In genomic region chr1:173224280-173224886, GRCh38 we compare ENCODE assay signal across 23 cellular contexts. TPM values are rescaled to one million over a fixed set of nuclear protein-coding genes. Genes with fewer than 3 reads are reported as not detected.
A peak's percentile ranks its signal among the peaks of the same experiment; 100 is the strongest.
DNase-seq lines count a peak whose midpoint lies in the region; ATAC-seq and TF ChIP-seq lines count a peak whose summit lies in the region.
"Had no signal": no experiment of that assay in that cellular context is flagged by ENCODE, and none has a peak within 500 bp of the region (broad histone marks: within the 10 kb centered on the region; RNA-seq: fewer than 3 reads in every experiment).

No MANE protein-coding gene starts in this region.

- CTCF ChIA-PET in A673 (lab: Charles Lee), result interaction anchor here (0.6 kb wide), 1 partner anchor 30 kb away, joined by 3 read pairs; no protein-coding TSS in a partner anchor
- CTCF ChIA-PET in T-cell (lab: Charles Lee), result no interaction called here

- H3K4me3 Mint-ChIP-seq in T-cell, result no peak overlapping the region
- H3K4me3 Mint-ChIP-seq: memory B cell, T-helper 17 cell had no signal

- no peak for TF ChIP-seq CTCF in A673 (conservative IDR thresholded peaks at IDR 0.05; ENCODE audit: low read depth, low read length)
- no peak for TF ChIP-seq CTCF in fibroblast of villous mesenchyme (IDR thresholded peaks at IDR 0.05; ENCODE audit: insufficient read depth, low read depth, low read length)

- H3K27ac Mint-ChIP-seq in T-cell, result no peak overlapping the region
- H3K27ac Mint-ChIP-seq: memory B cell, T-helper 17 cell had no signal

- H3K9me3 Mint-ChIP-seq in T-cell, result peaks cover 6 to 9% (median 8%) of the 10 kb centered on the region in 3 donors

- intact Hi-C loops in A673 (cut with micrococcal nuclease; ENCODE audit: unreplicated experiment), result no loop called here

- H3K36me3 ChIP-seq in A673 (ENCODE audit: insufficient read depth, low read length, poor library complexity, severe bottlenecking), result no peaks in the 10 kb centered on the region
- H3K36me3 ChIP-seq: cardiac muscle cell, SJSA1, spleen, stomach, tibial nerve had no signal

- ATAC-seq in HG03025 (IDR thresholded peaks at IDR 0.05; ENCODE audit: low FRiP score, unreplicated experiment) (no peak), T-cell (replicated peaks in 1 of 4) (no peak), GM18868 (IDR thresholded peaks at IDR 0.05; ENCODE audit: unreplicated experiment) (no peak)
- ATAC-seq: T-helper 17 cell had no signal

- peak; percentile 82 for DNase-seq in A673 (ENCODE audit: low spot score)
- peak; percentile 51 for DNase-seq in ELR (ENCODE audit: low read depth)
- DNase-seq in NCI-H69 (lab: John Stamatoyannopoulos, UW), result peak; percentile 45
- peak; percentile 42 for DNase-seq in fibroblast of villous mesenchyme (ENCODE audit: low read depth)
- no peak for DNase-seq in T-cell
- no peak for DNase-seq in activated CD4-positive, alpha-beta T cell treated with anti-CD3 and anti-CD28 coated beads for 1 hour
- DNase-seq: ACHN; activated gamma-delta T cell treated with Interleukin-2 at 50 U/mL for 16 hours; amniotic stem cell; NCI-H1105; NCI-H2081 treated with DMSO at 0.1 percent for 48 hours; NCI-H446; spleen; stimulated activated CD4-positive, alpha-beta T cell treated with anti-CD3 and anti-CD28 coated beads, Interleukin-4, amount 100 ng/mL, for 1 hour; stomach; T-helper 17 cell had no signal

- peaks cover 14% of the 10 kb centered on the region for H3K4me1 ChIP-seq in A673 (ENCODE audit: insufficient read depth, low read length, poor library complexity, severe bottlenecking)
- H3K4me1 ChIP-seq: SJSA1, spleen, stomach, tibial nerve had no signal

- H3K27ac ChIP-seq in A673 (ENCODE audit: low read depth, low read length, poor library complexity, severe bottlenecking), result no peak overlapping the region
- H3K27ac ChIP-seq: C4-2B, cardiac muscle cell, SJSA1, spleen, stomach, tibial nerve had no signal

- BruUV-seq in A673 (replicated peaks; lab: Mats Ljungman, UMichigan), result no TSS peak

- POLR2A ChIA-PET in A673 (lab: Charles Lee; ENCODE audit: low non-redundant PET) (no interaction called here), T-cell (lab: Charles Lee) (no interaction called here)

- H3K27me3 Mint-ChIP-seq in T-cell, result no peaks in the 10 kb centered on the region
- H3K27me3 Mint-ChIP-seq: memory B cell, T-helper 17 cell had no signal

- H3K27me3 ChIP-seq in A673 (replicated peaks; ENCODE audit: insufficient read depth, low read depth, low read length, poor library complexity), result no peaks in the 10 kb centered on the region
- H3K27me3 ChIP-seq: cardiac muscle cell, SJSA1, spleen, stomach, tibial nerve had no signal

- H3K9me3 ChIP-seq in A673 (ENCODE audit: low read depth, low read length, poor library complexity, severe bottlenecking), result no peaks in the 10 kb centered on the region
- H3K9me3 ChIP-seq: SJSA1 had no signal

- H3K4me1 Mint-ChIP-seq in T-cell, result no peaks in the 10 kb centered on the region

- H3K4me3 ChIP-seq in A673 (ENCODE audit: low read depth, low read length, poor library complexity, severe bottlenecking), result no peak overlapping the region
- no peak overlapping the region for H3K4me3 ChIP-seq in fibroblast of villous mesenchyme (ENCODE audit: low read depth, low read length)
- H3K4me3 ChIP-seq: cardiac muscle cell, SJSA1, spleen, stomach, tibial nerve had no signal

- H3K36me3 Mint-ChIP-seq in T-cell, result peaks cover 21% of the 10 kb centered on the region

RNA-seq across cellular contexts. Expression of gene TNFSF4, which starts 17.3 kb away (rescaled TPM):
- total RNA-seq in A673 (2021) (0.20 and 0.21 TPM in 2 replicates), fibroblast of villous mesenchyme (45.1 and 127 TPM in 2 replicates), T-cell (1 to 10 TPM; 1.2 to 3.8 (median 2.5) TPM)

Comparison
In these comparisons a context has a peak if more than half of its experiments do, and no peak if none do; other contexts are left out.
1. DNase-seq: peak in A673 (single experiment), ELR (single experiment), NCI-H69 (single experiment) and fibroblast of villous mesenchyme (single experiment); none in T-cell (0 of 34) and activated CD4-positive, alpha-beta T cell treated with anti-CD3 and anti-CD28 coated beads for 1 hour (single experiment).